Comparison of ENCODE assay signal across 19 cellular contexts in genomic region chr5:37792976-37793328, GRCh38. TPM values are rescaled to one million over a fixed set of nuclear protein-coding genes. Genes with fewer than 3 reads are reported as not detected.
DNase-seq lines count a peak whose midpoint lies in the region; ATAC-seq, FAIRE-seq and TF ChIP-seq lines count a peak whose summit lies in the region.
"Had no signal": no experiment of that assay in that cellular context is flagged by ENCODE, and none has a peak within 500 bp of the region (broad histone marks: within the 10 kb centered on the region; RNA-seq: fewer than 3 reads in every experiment).

No MANE protein-coding gene starts in this region.

- no peak overlapping the region for H3K27ac Mint-ChIP-seq in MCF 10A (ENCODE audit: low read depth, unreplicated experiment)
- H3K27ac Mint-ChIP-seq: H9 had no signal

- no peak for TF ChIP-seq CTCF in MCF 10A (IDR thresholded peaks at IDR 0.05; ENCODE audit: unreplicated experiment)
- no peak for TF ChIP-seq CTCF in breast epithelium (IDR thresholded peaks at IDR 0.05)

- peaks cover 7% of the 10 kb centered on the region for H3K4me1 Mint-ChIP-seq in MCF 10A (ENCODE audit: insufficient read depth, unreplicated experiment)

- FAIRE-seq in GM12892 (lab: Jason Lieb, UNC), result no peak
- FAIRE-seq: A549, GM12878, GM19239 had no signal

- H3K27me3 Mint-ChIP-seq in MCF 10A (ENCODE audit: insufficient read depth, unreplicated experiment), result no peaks in the 10 kb centered on the region

- H3K36me3 Mint-ChIP-seq in MCF 10A (ENCODE audit: insufficient read depth, unreplicated experiment), result no peaks in the 10 kb centered on the region

- CTCF ChIA-PET in MCF 10A (lab: Yijun Ruan, JAX), result interaction anchor here (0.6 kb wide), 1 partner anchor 204 kb away, joined by 3 read pairs; no protein-coding TSS in a partner anchor

- BruUV-seq in MCF 10A (replicated peaks; lab: Mats Ljungman, UMichigan), result no TSS peak

- H3K36me3 ChIP-seq in breast epithelium, result no peaks in the 10 kb centered on the region
- H3K36me3 ChIP-seq: tibial nerve had no signal

- no peak overlapping the region for H3K27ac ChIP-seq in breast epithelium
- H3K27ac ChIP-seq: A549, SK-N-MC, tibial nerve had no signal

- no peaks in the 10 kb centered on the region for H3K27me3 ChIP-seq in breast epithelium
- H3K27me3 ChIP-seq: tibial nerve had no signal

- no peak overlapping the region for H3K4me3 ChIP-seq in breast epithelium
- H3K4me3 ChIP-seq: A549, GM12878, SK-N-MC, tibial nerve had no signal

- ATAC-seq in HG03280 (IDR thresholded peaks at IDR 0.05; ENCODE audit: unreplicated experiment), result no peak
- ATAC-seq: A549, GM12878 had no signal

- TF ChIP-seq POLR2A in breast epithelium (IDR thresholded peaks at IDR 0.05), result no peak
- no peak for TF ChIP-seq POLR2A in GM12892 (IDR thresholded peaks at IDR 0.05; ENCODE audit: low read depth, low read length)

- H3K9me3 ChIP-seq in breast epithelium, result peaks cover 10 to 26% of the 10 kb centered on the region in 2 donors

- intact Hi-C loops in MCF 10A (cut with micrococcal nuclease), result no loop called here
- intact Hi-C loops in breast epithelium (cut with DNase I; ENCODE audit: low total_unique reads), result no loop called here

- POLR2A ChIA-PET in MCF 10A (lab: Yijun Ruan, JAX), result no interaction called here

- no peak overlapping the region for H3K4me3 Mint-ChIP-seq in MCF 10A (ENCODE audit: unreplicated experiment)
- H3K4me3 Mint-ChIP-seq: H9 had no signal

- DNase-seq in MCF 10A (ENCODE audit: unreplicated experiment), result peak; percentile 71
- DNase-seq in breast epithelium (ENCODE audit: low spot score in 2 of 2), result no peak
- DNase-seq in RKO (ENCODE audit: low spot score), result peak; percentile 43
- peak; percentile 55 for DNase-seq in fibroblast of peridontal ligament (ENCODE audit: extremely low read depth)
- DNase-seq in activated CD8-positive, alpha-beta memory T cell treated with anti-CD3 and anti-CD28 coated beads, Interleukin-2, amount 50 U/mL, for 4 hours, result no peak
- DNase-seq in GM12892 (ENCODE audit: insufficient read length), result no peak
- no peak for DNase-seq in globus pallidus (ENCODE audit: low spot score)
- DNase-seq: activated T-cell treated with anti-CD3 and anti-CD28 coated beads, Interleukin-2, amount 50 U/mL, for 1 hour; DMS153; H9; NCI-H146; NCI-H69 had no signal

- H3K4me1 ChIP-seq in breast epithelium, result no peaks in the 10 kb centered on the region
- H3K4me1 ChIP-seq: A549, tibial nerve had no signal

- H3K9me3 Mint-ChIP-seq in MCF 10A (ENCODE audit: unreplicated experiment), result peaks cover 6% of the 10 kb centered on the region

RNA-seq across cellular contexts. Expression of gene GDNF, which starts 46.9 kb away (rescaled TPM):
- total RNA-seq in MCF 10A (2022), result not detected in 2 replicates
- total RNA-seq in breast epithelium, result under 1 TPM in 2 of 3 donors, not detected in 1; 0.15 to 0.33 TPM
- polyA plus RNA-seq in GM12892 (2012; ENCODE audit: missing spikeins), result 0.08 TPM
- total RNA-seq: GM12878, H9, lung microvascular endothelial cell, tibial nerve had no signal
- polyA plus RNA-seq: GM12878 had no signal

Comparison
In these comparisons a context has a peak if more than half of its experiments do, and no peak if none do; other contexts are left out.
1. DNase-seq: peak in MCF 10A (single experiment), RKO (single experiment) and fibroblast of peridontal ligament (single experiment); none in breast epithelium (0 of 2), activated CD8-positive, alpha-beta memory T cell treated with anti-CD3 and anti-CD28 coated beads, Interleukin-2, amount 50 U/mL, for 4 hours (single experiment), GM12892 (single experiment) and globus pallidus (single experiment).